Comparison of ENCODE assay signal across 32 cellular contexts in genomic region chr3:135143474-135143873, GRCh38.
"Had no signal": no experiment of that assay in that cellular context is flagged by ENCODE, and none has a peak within 500 bp of the region (broad histone marks: within the 10 kb centered on the region; RNA-seq: fewer than 3 reads in every experiment).

No MANE protein-coding gene starts in this region.

- H3K36me3 ChIP-seq: adrenal gland, esophagus muscularis mucosa, gastrocnemius medialis, WERI-Rb-1 had no signal

- H3K4me1 ChIP-seq: adrenal gland, body of pancreas, esophagus muscularis mucosa, foreskin keratinocyte had no signal

- H3K4me3 ChIP-seq: adrenal gland, body of pancreas, esophagus muscularis mucosa, gastrocnemius medialis had no signal

- FAIRE-seq: colon had no signal

- ATAC-seq: activated CD4-positive, CD25-positive, alpha-beta regulatory T cell treated with anti-CD3 and anti-CD28 coated beads, Interleukin-2, amount 50 U/mL, for 24 hours; activated CD8-positive, alpha-beta T cell treated with anti-CD3 and anti-CD28 coated beads for 36 hours; activated naive CD8-positive, alpha-beta T cell treated with anti-CD3 and anti-CD28 coated beads, Interleukin-2, amount 50 U/mL, for 24 hours; activated T-cell treated with anti-CD3 and anti-CD28 coated beads, Interleukin-2, amount 50 U/mL, for 4 hours; activated T-helper 17 cell treated with anti-CD3 and anti-CD28 coated beads, Interleukin-2, amount 50 U/mL, for 72 hours; body of pancreas; effector memory CD8-positive, alpha-beta T cell; foreskin keratinocyte; gastrocnemius medialis; T-helper 17 cell had no signal

- H3K27ac ChIP-seq: adrenal gland, body of pancreas, esophagus muscularis mucosa, foreskin keratinocyte, gastrocnemius medialis, WERI-Rb-1 had no signal

- DNase-seq: activated B cell treated with CpG ODN at 0.5 μM for 24 hours; activated CD4-positive, alpha-beta T cell treated with anti-CD3 and anti-CD28 coated beads for 48 hours; activated CD4-positive, alpha-beta T cell treated with anti-CD3 and anti-CD28 coated beads, Interleukin-2, amount 50 U/mL, for 1 hour; activated CD4-positive, alpha-beta T cell treated with anti-CD3 and anti-CD28 coated beads, Interleukin-2, amount 50 U/mL, for 48 hours; activated CD8-positive, alpha-beta memory T cell treated with anti-CD3 and anti-CD28 coated beads for 24 hours; activated CD8-positive, alpha-beta T cell treated with anti-CD3 and anti-CD28 coated beads for 36 hours; activated effector memory CD4-positive, alpha-beta T cell treated with Interleukin-2 at 50 U/mL for 16 hours; activated naive CD4-positive, alpha-beta T cell treated with anti-CD3 and anti-CD28 coated beads for 36 hours; activated naive CD8-positive, alpha-beta T cell treated with anti-CD3 and anti-CD28 coated beads for 36 hours; activated naive CD8-positive, alpha-beta T cell treated with anti-CD3 and anti-CD28 coated beads, Interleukin-2, amount 50 U/mL, for 24 hours; activated T-cell treated with anti-CD3 and anti-CD28 coated beads, Interleukin-2, amount 50 U/mL, for 4 hours; adrenal gland; amygdala; aorta; body of pancreas; caudate nucleus; cortex of kidney; dermis blood vessel endothelial cell; effector CD4-positive, alpha-beta T cell; effector memory CD8-positive, alpha-beta T cell; erythroblast; foreskin keratinocyte; gastrocnemius medialis; glutamatergic neuron; T-helper 1 cell; T-helper 17 cell; T1000; WERI-Rb-1 had no signal

- H3K9me3 ChIP-seq: adrenal gland, body of pancreas, esophagus muscularis mucosa, gastrocnemius medialis had no signal

- H3K27me3 ChIP-seq: adrenal gland, body of pancreas, esophagus muscularis mucosa, foreskin keratinocyte, gastrocnemius medialis had no signal
